Comparison of ENCODE assay signal across 1 cellular context in the genomic region with DNA sequence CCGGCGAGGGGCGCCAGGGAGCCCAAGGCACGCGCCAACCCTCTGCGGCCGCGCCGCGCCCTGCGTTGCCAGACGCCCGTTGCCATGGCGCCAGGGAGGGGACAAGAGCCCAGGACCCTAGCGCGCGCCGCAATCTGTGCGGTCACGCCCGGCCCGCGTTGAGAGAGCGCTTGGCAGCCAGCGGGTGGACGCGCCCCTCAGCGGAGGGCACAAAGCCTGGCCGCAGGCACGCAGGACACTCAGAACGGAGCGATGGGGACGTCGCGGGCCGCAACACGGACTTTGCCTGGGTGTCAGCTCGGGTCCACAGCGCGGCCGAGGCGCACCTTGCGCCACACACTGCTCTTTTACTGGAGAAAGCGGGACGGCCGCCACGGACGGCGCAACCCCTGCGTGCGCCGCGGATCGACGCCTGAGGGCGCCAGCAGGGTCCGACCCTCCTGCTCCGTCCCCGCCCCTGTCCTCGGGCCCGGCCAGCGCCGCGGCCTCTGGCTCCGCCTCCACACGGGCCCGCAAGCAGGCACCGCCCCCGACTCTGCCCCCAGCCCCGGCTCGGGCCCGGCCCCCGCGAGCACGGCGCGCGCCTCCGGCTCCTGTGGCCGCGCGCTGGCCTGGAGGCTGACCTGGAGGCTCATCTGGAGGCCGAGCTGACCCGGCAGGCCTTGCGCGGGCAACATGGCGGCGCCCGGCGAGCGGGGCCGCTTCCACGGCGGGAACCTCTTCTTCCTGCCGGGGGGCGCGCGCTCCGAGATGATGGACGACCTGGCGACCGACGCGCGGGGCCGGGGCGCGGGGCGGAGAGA.
A peak's percentile ranks its signal among the peaks of the same experiment; 100 is the strongest.
TF ChIP-seq lines count a peak whose summit lies in the region.

A gene (plus strand): TSS at position 650 of the 803 bp plus-strand sequence. CDS start 26 bp downstream, at position 676.

TF ChIP-seq in K562, 482 proteins besides CTCF, POLR2A, EP300 and RAD21 (continued from another document and continues in another):
- peak; percentile 84 for TF ChIP-seq DMBX1 (CRISPR knock-in tag; IDR thresholded peaks at IDR 0.05; ENCODE audit: borderline replicate concordance)
- TF ChIP-seq ZNF695 (CRISPR knock-in tag; IDR thresholded peaks at IDR 0.05), result no peak
- no peak for TF ChIP-seq HDGF (IDR thresholded peaks at IDR 0.05)
- no peak for TF ChIP-seq ZNF121 (CRISPR knock-in tag; conservative IDR thresholded peaks at IDR 0.05)
- TF ChIP-seq ZNF184 (CRISPR knock-in tag; IDR thresholded peaks at IDR 0.05), result no peak
- TF ChIP-seq HNRNPK (IDR thresholded peaks at IDR 0.05; ENCODE audit: low read depth, low read length, poor library complexity, severe bottlenecking), result no peak
- peak; percentile 86 for TF ChIP-seq MYC (IDR thresholded peaks at IDR 0.05; ENCODE audit: low read depth, low read length)
- TF ChIP-seq MYC (CRISPR knock-in tag; IDR thresholded peaks at IDR 0.05; ENCODE audit: borderline replicate concordance, low read depth), result no peak
- TF ChIP-seq, protein P1, sequence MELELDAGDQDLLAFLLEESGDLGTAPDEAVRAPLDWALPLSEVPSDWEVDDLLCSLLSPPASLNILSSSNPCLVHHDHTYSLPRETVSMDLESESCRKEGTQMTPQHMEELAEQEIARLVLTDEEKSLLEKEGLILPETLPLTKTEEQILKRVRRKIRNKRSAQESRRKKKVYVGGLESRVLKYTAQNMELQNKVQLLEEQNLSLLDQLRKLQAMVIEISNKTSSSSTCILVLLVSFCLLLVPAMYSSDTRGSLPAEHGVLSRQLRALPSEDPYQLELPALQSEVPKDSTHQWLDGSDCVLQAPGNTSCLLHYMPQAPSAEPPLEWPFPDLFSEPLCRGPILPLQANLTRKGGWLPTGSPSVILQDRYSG (tag; conservative IDR thresholded peaks at IDR 0.05; ENCODE audit: low read depth), result no peak
- no peak for TF ChIP-seq TAF15 (IDR thresholded peaks at IDR 0.05; ENCODE audit: low read depth, low read length)
- TF ChIP-seq FOSL1 (tag; conservative IDR thresholded peaks at IDR 0.05), result peak; percentile 53; the same call in 1 of the 2 replicates
- TF ChIP-seq STAT5A (IDR thresholded peaks at IDR 0.05; ENCODE audit: borderline replicate concordance, low read length), result no peak; the same call in 1 of the 2 replicates
- TF ChIP-seq, protein P2, sequence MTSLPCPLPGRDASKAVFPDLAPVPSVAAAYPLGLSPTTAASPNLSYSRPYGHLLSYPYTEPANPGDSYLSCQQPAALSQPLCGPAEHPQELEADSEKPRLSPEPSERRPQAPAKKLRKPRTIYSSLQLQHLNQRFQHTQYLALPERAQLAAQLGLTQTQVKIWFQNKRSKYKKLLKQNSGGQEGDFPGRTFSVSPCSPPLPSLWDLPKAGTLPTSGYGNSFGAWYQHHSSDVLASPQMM (CRISPR knock-in tag; IDR thresholded peaks at IDR 0.05), result no peak
- TF ChIP-seq, protein P3, sequence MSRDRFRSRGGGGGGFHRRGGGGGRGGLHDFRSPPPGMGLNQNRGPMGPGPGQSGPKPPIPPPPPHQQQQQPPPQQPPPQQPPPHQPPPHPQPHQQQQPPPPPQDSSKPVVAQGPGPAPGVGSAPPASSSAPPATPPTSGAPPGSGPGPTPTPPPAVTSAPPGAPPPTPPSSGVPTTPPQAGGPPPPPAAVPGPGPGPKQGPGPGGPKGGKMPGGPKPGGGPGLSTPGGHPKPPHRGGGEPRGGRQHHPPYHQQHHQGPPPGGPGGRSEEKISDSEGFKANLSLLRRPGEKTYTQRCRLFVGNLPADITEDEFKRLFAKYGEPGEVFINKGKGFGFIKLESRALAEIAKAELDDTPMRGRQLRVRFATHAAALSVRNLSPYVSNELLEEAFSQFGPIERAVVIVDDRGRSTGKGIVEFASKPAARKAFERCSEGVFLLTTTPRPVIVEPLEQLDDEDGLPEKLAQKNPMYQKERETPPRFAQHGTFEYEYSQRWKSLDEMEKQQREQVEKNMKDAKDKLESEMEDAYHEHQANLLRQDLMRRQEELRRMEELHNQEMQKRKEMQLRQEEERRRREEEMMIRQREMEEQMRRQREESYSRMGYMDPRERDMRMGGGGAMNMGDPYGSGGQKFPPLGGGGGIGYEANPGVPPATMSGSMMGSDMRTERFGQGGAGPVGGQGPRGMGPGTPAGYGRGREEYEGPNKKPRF (IDR thresholded peaks at IDR 0.05; ENCODE audit: low read depth, low read length), result no peak
- TF ChIP-seq NFIX (CRISPR knock-in tag; IDR thresholded peaks at IDR 0.05; ENCODE audit: low read depth), result no peak
- TF ChIP-seq, protein P4, sequence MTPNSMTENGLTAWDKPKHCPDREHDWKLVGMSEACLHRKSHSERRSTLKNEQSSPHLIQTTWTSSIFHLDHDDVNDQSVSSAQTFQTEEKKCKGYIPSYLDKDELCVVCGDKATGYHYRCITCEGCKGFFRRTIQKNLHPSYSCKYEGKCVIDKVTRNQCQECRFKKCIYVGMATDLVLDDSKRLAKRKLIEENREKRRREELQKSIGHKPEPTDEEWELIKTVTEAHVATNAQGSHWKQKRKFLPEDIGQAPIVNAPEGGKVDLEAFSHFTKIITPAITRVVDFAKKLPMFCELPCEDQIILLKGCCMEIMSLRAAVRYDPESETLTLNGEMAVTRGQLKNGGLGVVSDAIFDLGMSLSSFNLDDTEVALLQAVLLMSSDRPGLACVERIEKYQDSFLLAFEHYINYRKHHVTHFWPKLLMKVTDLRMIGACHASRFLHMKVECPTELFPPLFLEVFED (CRISPR knock-in tag; conservative IDR thresholded peaks at IDR 0.05), result no peak
- TF ChIP-seq DDX20 (tag; IDR thresholded peaks at IDR 0.05; ENCODE audit: low read depth), result no peak
- TF ChIP-seq MCM5 (IDR thresholded peaks at IDR 0.05; ENCODE audit: low read depth), result no peak
- TF ChIP-seq JUNB (CRISPR knock-in tag; conservative IDR thresholded peaks at IDR 0.05), result no peak
- TF ChIP-seq HDAC3 (IDR thresholded peaks at IDR 0.05; ENCODE audit: borderline replicate concordance, partially characterized antibody), result no peak
- TF ChIP-seq ZNF133 (CRISPR knock-in tag; IDR thresholded peaks at IDR 0.05), result no peak
- TF ChIP-seq ZNF57 (CRISPR knock-in tag; IDR thresholded peaks at IDR 0.05), result no peak
- TF ChIP-seq, protein P5, sequence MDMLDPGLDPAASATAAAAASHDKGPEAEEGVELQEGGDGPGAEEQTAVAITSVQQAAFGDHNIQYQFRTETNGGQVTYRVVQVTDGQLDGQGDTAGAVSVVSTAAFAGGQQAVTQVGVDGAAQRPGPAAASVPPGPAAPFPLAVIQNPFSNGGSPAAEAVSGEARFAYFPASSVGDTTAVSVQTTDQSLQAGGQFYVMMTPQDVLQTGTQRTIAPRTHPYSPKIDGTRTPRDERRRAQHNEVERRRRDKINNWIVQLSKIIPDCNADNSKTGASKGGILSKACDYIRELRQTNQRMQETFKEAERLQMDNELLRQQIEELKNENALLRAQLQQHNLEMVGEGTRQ (CRISPR knock-in tag; IDR thresholded peaks at IDR 0.05), result no peak
- peak; percentile 8; the same call in 1 of the 2 replicates for TF ChIP-seq RUNX1 (IDR thresholded peaks at IDR 0.05; ENCODE audit: low read depth)
- no peak for TF ChIP-seq PHB2 (IDR thresholded peaks at IDR 0.05; ENCODE audit: low read depth)
- no peak for TF ChIP-seq SMARCE1 (IDR thresholded peaks at IDR 0.05)
- TF ChIP-seq GABPA (tag; conservative IDR thresholded peaks at IDR 0.05; ENCODE audit: low read depth), result peak; percentile 66
- TF ChIP-seq SRSF7 (optimal IDR thresholded peaks at IDR 0.05; ENCODE audit: low read depth, low read length), result no peak
- TF ChIP-seq, protein P6, sequence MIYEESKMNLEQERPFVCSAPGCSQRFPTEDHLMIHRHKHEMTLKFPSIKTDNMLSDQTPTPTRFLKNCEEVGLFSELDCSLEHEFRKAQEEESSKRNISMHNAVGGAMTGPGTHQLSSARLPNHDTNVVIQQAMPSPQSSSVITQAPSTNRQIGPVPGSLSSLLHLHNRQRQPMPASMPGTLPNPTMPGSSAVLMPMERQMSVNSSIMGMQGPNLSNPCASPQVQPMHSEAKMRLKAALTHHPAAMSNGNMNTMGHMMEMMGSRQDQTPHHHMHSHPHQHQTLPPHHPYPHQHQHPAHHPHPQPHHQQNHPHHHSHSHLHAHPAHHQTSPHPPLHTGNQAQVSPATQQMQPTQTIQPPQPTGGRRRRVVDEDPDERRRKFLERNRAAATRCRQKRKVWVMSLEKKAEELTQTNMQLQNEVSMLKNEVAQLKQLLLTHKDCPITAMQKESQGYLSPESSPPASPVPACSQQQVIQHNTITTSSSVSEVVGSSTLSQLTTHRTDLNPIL (CRISPR knock-in tag; IDR thresholded peaks at IDR 0.05), result no peak
- no peak for TF ChIP-seq SMARCA4 (IDR thresholded peaks at IDR 0.05)
- no peak for TF ChIP-seq CCAR2 (IDR thresholded peaks at IDR 0.05; ENCODE audit: low read depth, low read length)
- no peak for TF ChIP-seq CC2D1A (IDR thresholded peaks at IDR 0.05)
- TF ChIP-seq NFE2L1 (tag; IDR thresholded peaks at IDR 0.05; ENCODE audit: borderline replicate concordance, low read depth), result no peak
- no peak for TF ChIP-seq TEAD2 (tag; IDR thresholded peaks at IDR 0.05)
- no peak for TF ChIP-seq ETV6 (IDR thresholded peaks at IDR 0.05; ENCODE audit: borderline replicate concordance in 1 of 2, low read depth in 2 of 2, low read length in 1 of 2)
- no peak for TF ChIP-seq ETV6 (CRISPR knock-in tag; IDR thresholded peaks at IDR 0.05; ENCODE audit: borderline replicate concordance)
- peak in 1 of 2 experiments; percentile 3; a peak in 2 of 4 replicates for TF ChIP-seq RCOR1 (IDR thresholded peaks at IDR 0.05; ENCODE audit: borderline replicate concordance in 1 of 2, low read depth in 2 of 2, low read length in 2 of 2)
- TF ChIP-seq ZNF785 (CRISPR knock-in tag; IDR thresholded peaks at IDR 0.05), result no peak
- no peak for TF ChIP-seq ZC3H4 (CRISPR knock-in tag; IDR thresholded peaks at IDR 0.05; ENCODE audit: borderline replicate concordance)
- TF ChIP-seq, protein P7, sequence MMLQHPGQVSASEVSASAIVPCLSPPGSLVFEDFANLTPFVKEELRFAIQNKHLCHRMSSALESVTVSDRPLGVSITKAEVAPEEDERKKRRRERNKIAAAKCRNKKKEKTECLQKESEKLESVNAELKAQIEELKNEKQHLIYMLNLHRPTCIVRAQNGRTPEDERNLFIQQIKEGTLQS (IDR thresholded peaks at IDR 0.05), result no peak
- TF ChIP-seq, protein P7 (CRISPR knock-in tag; conservative IDR thresholded peaks at IDR 0.05), result no peak
- no peak for TF ChIP-seq THRAP3 (IDR thresholded peaks at IDR 0.05; ENCODE audit: borderline replicate concordance)
- TF ChIP-seq, protein P8, sequence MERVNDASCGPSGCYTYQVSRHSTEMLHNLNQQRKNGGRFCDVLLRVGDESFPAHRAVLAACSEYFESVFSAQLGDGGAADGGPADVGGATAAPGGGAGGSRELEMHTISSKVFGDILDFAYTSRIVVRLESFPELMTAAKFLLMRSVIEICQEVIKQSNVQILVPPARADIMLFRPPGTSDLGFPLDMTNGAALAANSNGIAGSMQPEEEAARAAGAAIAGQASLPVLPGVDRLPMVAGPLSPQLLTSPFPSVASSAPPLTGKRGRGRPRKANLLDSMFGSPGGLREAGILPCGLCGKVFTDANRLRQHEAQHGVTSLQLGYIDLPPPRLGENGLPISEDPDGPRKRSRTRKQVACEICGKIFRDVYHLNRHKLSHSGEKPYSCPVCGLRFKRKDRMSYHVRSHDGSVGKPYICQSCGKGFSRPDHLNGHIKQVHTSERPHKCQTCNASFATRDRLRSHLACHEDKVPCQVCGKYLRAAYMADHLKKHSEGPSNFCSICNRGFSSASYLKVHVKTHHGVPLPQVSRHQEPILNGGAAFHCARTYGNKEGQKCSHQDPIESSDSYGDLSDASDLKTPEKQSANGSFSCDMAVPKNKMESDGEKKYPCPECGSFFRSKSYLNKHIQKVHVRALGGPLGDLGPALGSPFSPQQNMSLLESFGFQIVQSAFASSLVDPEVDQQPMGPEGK (CRISPR knock-in tag; IDR thresholded peaks at IDR 0.05; ENCODE audit: borderline replicate concordance), result no peak
